1 cellular context compared by ENCODE assay signal in genomic region chr1:3956527-3957170, GRCh38.
A peak's percentile ranks its signal among the peaks of the same experiment; 100 is the strongest.
TF ChIP-seq lines count a peak whose summit lies in the region.

No MANE protein-coding gene starts in this region.

TF ChIP-seq in K562, 482 proteins besides CTCF, POLR2A, EP300 and RAD21:
- no peak for TF ChIP-seq HMG20A (CRISPR knock-in tag; conservative IDR thresholded peaks at IDR 0.05)
- TF ChIP-seq, protein P1, sequence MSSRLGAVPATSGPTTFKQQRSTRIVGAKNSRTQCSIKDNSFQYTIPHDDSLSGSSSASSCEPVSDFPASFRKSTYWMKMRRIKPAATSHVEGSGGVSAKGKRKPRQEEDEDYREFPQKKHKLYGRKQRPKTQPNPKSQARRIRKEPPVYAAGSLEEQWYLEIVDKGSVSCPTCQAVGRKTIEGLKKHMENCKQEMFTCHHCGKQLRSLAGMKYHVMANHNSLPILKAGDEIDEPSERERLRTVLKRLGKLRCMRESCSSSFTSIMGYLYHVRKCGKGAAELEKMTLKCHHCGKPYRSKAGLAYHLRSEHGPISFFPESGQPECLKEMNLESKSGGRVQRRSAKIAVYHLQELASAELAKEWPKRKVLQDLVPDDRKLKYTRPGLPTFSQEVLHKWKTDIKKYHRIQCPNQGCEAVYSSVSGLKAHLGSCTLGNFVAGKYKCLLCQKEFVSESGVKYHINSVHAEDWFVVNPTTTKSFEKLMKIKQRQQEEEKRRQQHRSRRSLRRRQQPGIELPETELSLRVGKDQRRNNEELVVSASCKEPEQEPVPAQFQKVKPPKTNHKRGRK (tag; IDR thresholded peaks at IDR 0.05): no peak
- 0 out of 2 replicates have a peak, but pooled peaks have one; percentile 30 for TF ChIP-seq MAFK (IDR thresholded peaks at IDR 0.05; ENCODE audit: low read length)
- no peak for TF ChIP-seq NCOA2 (IDR thresholded peaks at IDR 0.05; ENCODE audit: partially characterized antibody in 2 of 2)
- TF ChIP-seq KLF6 (CRISPR knock-in tag; IDR thresholded peaks at IDR 0.05; ENCODE audit: borderline replicate concordance): no peak
- no peak for TF ChIP-seq ZNF282 (CRISPR knock-in tag; IDR thresholded peaks at IDR 0.05)
- no peak for TF ChIP-seq COPS2 (conservative IDR thresholded peaks at IDR 0.05)
- no peak for TF ChIP-seq CEBPG (CRISPR knock-in tag; IDR thresholded peaks at IDR 0.05)
- no peak for TF ChIP-seq CEBPG (tag; conservative IDR thresholded peaks at IDR 0.05 in 1 of 2, IDR thresholded peaks at IDR 0.05 in 1 of 2)
- TF ChIP-seq BMI1 (IDR thresholded peaks at IDR 0.05; ENCODE audit: low read length): no peak
- no peak for TF ChIP-seq ZNF224 (CRISPR knock-in tag; IDR thresholded peaks at IDR 0.05)
- TF ChIP-seq NCOA6 (IDR thresholded peaks at IDR 0.05): no peak
- TF ChIP-seq, protein P2, sequence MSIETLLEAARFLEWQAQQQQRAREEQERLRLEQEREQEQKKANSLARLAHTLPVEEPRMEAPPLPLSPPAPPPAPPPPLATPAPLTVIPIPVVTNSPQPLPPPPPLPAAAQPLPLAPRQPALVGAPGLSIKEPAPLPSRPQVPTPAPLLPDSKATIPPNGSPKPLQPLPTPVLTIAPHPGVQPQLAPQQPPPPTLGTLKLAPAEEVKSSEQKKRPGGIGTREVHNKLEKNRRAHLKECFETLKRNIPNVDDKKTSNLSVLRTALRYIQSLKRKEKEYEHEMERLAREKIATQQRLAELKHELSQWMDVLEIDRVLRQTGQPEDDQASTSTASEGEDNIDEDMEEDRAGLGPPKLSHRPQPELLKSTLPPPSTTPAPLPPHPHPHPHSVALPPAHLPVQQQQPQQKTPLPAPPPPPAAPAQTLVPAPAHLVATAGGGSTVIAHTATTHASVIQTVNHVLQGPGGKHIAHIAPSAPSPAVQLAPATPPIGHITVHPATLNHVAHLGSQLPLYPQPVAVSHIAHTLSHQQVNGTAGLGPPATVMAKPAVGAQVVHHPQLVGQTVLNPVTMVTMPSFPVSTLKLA (conservative IDR thresholded peaks at IDR 0.05): no peak
- peak; percentile 31; the same call in 1 of the 2 replicates for TF ChIP-seq MAFG (tag; conservative IDR thresholded peaks at IDR 0.05)
- no peak for TF ChIP-seq PHF8 (IDR thresholded peaks at IDR 0.05; ENCODE audit: borderline replicate concordance, low read length)
- peak; percentile 59 for TF ChIP-seq C11orf30 (IDR thresholded peaks at IDR 0.05; ENCODE audit: low read depth)
- no peak for TF ChIP-seq POLR2H (tag; IDR thresholded peaks at IDR 0.05; ENCODE audit: low read depth)
- peak; percentile 67 for TF ChIP-seq ZNF316 (IDR thresholded peaks at IDR 0.05)
- TF ChIP-seq, protein P3, sequence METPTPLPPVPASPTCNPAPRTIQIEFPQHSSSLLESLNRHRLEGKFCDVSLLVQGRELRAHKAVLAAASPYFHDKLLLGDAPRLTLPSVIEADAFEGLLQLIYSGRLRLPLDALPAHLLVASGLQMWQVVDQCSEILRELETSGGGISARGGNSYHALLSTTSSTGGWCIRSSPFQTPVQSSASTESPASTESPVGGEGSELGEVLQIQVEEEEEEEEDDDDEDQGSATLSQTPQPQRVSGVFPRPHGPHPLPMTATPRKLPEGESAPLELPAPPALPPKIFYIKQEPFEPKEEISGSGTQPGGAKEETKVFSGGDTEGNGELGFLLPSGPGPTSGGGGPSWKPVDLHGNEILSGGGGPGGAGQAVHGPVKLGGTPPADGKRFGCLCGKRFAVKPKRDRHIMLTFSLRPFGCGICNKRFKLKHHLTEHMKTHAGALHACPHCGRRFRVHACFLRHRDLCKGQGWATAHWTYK (CRISPR knock-in tag; IDR thresholded peaks at IDR 0.05): no peak
- TF ChIP-seq GATA2 (CRISPR knock-in tag; IDR thresholded peaks at IDR 0.05): no peak
- TF ChIP-seq, protein P4, sequence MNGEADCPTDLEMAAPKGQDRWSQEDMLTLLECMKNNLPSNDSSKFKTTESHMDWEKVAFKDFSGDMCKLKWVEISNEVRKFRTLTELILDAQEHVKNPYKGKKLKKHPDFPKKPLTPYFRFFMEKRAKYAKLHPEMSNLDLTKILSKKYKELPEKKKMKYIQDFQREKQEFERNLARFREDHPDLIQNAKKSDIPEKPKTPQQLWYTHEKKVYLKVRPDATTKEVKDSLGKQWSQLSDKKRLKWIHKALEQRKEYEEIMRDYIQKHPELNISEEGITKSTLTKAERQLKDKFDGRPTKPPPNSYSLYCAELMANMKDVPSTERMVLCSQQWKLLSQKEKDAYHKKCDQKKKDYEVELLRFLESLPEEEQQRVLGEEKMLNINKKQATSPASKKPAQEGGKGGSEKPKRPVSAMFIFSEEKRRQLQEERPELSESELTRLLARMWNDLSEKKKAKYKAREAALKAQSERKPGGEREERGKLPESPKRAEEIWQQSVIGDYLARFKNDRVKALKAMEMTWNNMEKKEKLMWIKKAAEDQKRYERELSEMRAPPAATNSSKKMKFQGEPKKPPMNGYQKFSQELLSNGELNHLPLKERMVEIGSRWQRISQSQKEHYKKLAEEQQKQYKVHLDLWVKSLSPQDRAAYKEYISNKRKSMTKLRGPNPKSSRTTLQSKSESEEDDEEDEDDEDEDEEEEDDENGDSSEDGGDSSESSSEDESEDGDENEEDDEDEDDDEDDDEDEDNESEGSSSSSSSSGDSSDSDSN (IDR thresholded peaks at IDR 0.05; ENCODE audit: borderline replicate concordance in 1 of 2, low read depth in 2 of 2, low read length in 2 of 2): no peak
- TF ChIP-seq HMGN3 (IDR thresholded peaks at IDR 0.05; ENCODE audit: borderline replicate concordance, extremely low read depth, insufficient read length, low read depth, low read length): no peak
- TF ChIP-seq ZNF347 (CRISPR knock-in tag; IDR thresholded peaks at IDR 0.05; ENCODE audit: low read depth): no peak
- TF ChIP-seq CLOCK (CRISPR knock-in tag; IDR thresholded peaks at IDR 0.05; ENCODE audit: borderline replicate concordance): no peak
- peak; percentile 45; the same call in 1 of the 2 replicates for TF ChIP-seq ESRRA (IDR thresholded peaks at IDR 0.05; ENCODE audit: borderline replicate concordance, low read depth)
